In the genomic region with DNA sequence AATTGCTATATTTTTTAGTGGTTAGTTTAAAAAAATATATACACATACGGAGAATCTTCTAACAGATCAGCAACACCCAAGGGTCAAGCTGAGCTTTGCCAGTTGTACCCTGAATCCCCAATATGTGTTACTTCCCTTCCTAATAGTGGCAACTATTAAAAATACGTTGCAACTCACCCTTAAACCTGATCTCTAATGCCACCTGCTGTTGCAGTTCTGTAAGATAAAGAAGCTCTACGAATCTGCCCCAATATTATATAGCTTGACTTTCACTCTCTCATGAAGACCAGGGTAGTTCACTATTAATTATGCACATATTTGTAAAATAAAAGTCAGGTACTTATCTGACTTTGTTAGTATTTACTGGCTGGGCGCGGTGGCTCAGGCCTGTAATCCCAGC, we compare ENCODE assay signal across 8 cellular contexts. TPM values are rescaled to one million over a fixed set of nuclear protein-coding genes. Genes with fewer than 3 reads are reported as not detected.
DNase-seq lines count a peak whose midpoint lies in the region; ATAC-seq and TF ChIP-seq lines count a peak whose summit lies in the region.

No MANE protein-coding gene starts in this region.

- POLR2A ChIA-PET in AG04450 (lab: Yijun Ruan, JAX): no interaction called here

- H3K27ac Mint-ChIP-seq in stimulated activated naive B cell treated with anti-CD40 and anti-IgM and Interleukin-4, amounts not matched to agents 10 μg/mL and 1 μg/mL and 100 μg/mL, for 72 hours: peak overlapping the region; percentile 0

- no peak overlapping the region for H3K4me3 ChIP-seq in AG04450 (ENCODE audit: low read depth, low read length)
- no peak overlapping the region for H3K4me3 ChIP-seq in foreskin fibroblast (ENCODE audit: low read depth in 1 of 2, low read length in 2 of 2)

- in situ Hi-C loops in GM13976 (cut with MboI; ENCODE audit: low sequenced_read_pairs, unreplicated experiment): no loop called here

- ATAC-seq in stimulated activated naive B cell treated with anti-CD40 and anti-IgM and Interleukin-4, amounts not matched to agents 10 μg/mL and 1 μg/mL and 100 μg/mL, for 72 hours (replicated peaks): peak; percentile 49 to 51
- no peak for ATAC-seq in GM21360 (IDR thresholded peaks at IDR 0.05; ENCODE audit: unreplicated experiment)

- H3K36me3 Mint-ChIP-seq in stimulated activated naive B cell treated with anti-CD40 and anti-IgM and Interleukin-4, amounts not matched to agents 10 μg/mL and 1 μg/mL and 100 μg/mL, for 72 hours: peaks cover 2 to 7% of the 10 kb centered on the region in 2 donors

- H3K4me1 Mint-ChIP-seq in stimulated activated naive B cell treated with anti-CD40 and anti-IgM and Interleukin-4, amounts not matched to agents 10 μg/mL and 1 μg/mL and 100 μg/mL, for 72 hours: peaks cover 29 to 44% of the 10 kb centered on the region in 2 donors

- CTCF ChIA-PET in AG04450 (lab: Charles Lee): interaction anchor here (0.5 to 1.6 kb wide), 8 partner anchors 8 to 254 kb away, joined by 3 to 5 read pairs (median 4); no protein-coding TSS in a partner anchor

- TF ChIP-seq CTCF in AG04450 (IDR thresholded peaks at IDR 0.05; ENCODE audit: low read depth, low read length): peak; percentile 46
- no peak for TF ChIP-seq CTCF in GM13976 (IDR thresholded peaks at IDR 0.05; ENCODE audit: borderline replicate concordance, control extremely low read depth, extremely low read depth, insufficient read depth, missing control alignments)
- TF ChIP-seq CTCF in foreskin fibroblast (IDR thresholded peaks at IDR 0.05; ENCODE audit: low read depth, low read length): peak; percentile 22

- no peak overlapping the region for H3K4me3 Mint-ChIP-seq in stimulated activated naive B cell treated with anti-CD40 and anti-IgM and Interleukin-4, amounts not matched to agents 10 μg/mL and 1 μg/mL and 100 μg/mL, for 72 hours

- no peaks in the 10 kb centered on the region for H3K27me3 ChIP-seq in AG04450 (ENCODE audit: control insufficient read depth, insufficient read depth, low read length)

- H3K27me3 Mint-ChIP-seq in stimulated activated naive B cell treated with anti-CD40 and anti-IgM and Interleukin-4, amounts not matched to agents 10 μg/mL and 1 μg/mL and 100 μg/mL, for 72 hours: no peaks in the 10 kb centered on the region

- H3K9me3 ChIP-seq in AG04450 (ENCODE audit: control insufficient read depth, insufficient read depth, low read length): no peaks in the 10 kb centered on the region

- H3K27ac ChIP-seq in AG04450 (ENCODE audit: low read depth, low read length): no peak overlapping the region

- DNase-seq in AG04450 (ENCODE audit: low read depth, low spot score): no peak
- DNase-seq in GM13976 (ENCODE audit: low spot score): peak; percentile 49
- DNase-seq in RKO (ENCODE audit: low spot score): peak; percentile 53
- DNase-seq in foreskin fibroblast: peak; percentile 14 to 59
- DNase-seq in stimulated activated naive B cell treated with anti-CD40 and anti-IgM and Interleukin-4, amounts not matched to agents 10 μg/mL and 1 μg/mL and 100 μg/mL, for 72 hours: no peak
- DNase-seq in ureter (ENCODE audit: low spot score): no peak
- no peak for DNase-seq in activated CD4-positive, alpha-beta T cell treated with anti-CD3 and anti-CD28 coated beads for 48 hours

- H3K9me3 Mint-ChIP-seq in stimulated activated naive B cell treated with anti-CD40 and anti-IgM and Interleukin-4, amounts not matched to agents 10 μg/mL and 1 μg/mL and 100 μg/mL, for 72 hours: no peaks in the 10 kb centered on the region

RNA-seq across cellular contexts. Expression of gene ASH1L, which starts 58.4 kb away (rescaled TPM):
- polyA plus RNA-seq in AG04450 (2011; rRNA removed): 24.0 and 30.6 TPM in 2 replicates
- polyA minus RNA-seq in AG04450 (2011; rRNA and poly(A)+ RNA removed): 46.6 and 56.0 TPM in 2 replicates
- total RNA-seq in ureter: 88.5 TPM

Comparison
In these comparisons a context has a peak if more than half of its experiments do, and no peak if none do; other contexts are left out.
1. DNase-seq: peak in GM13976 (single experiment), RKO (single experiment) and foreskin fibroblast (2 of 2); none in AG04450 (single experiment), stimulated activated naive B cell treated with anti-CD40 and anti-IgM and Interleukin-4, amounts not matched to agents 10 μg/mL and 1 μg/mL and 100 μg/mL, for 72 hours (single experiment), ureter (single experiment) and activated CD4-positive, alpha-beta T cell treated with anti-CD3 and anti-CD28 coated beads for 48 hours (single experiment).